ENCODE assay signal across 8 cellular contexts in genomic region chr7:2237109-2237602, GRCh38. TPM values are rescaled to one million over a fixed set of nuclear protein-coding genes. Genes with fewer than 3 reads are reported as not detected.
DNase-seq lines count a peak whose midpoint lies in the region; ATAC-seq and TF ChIP-seq lines count a peak whose summit lies in the region.

No MANE protein-coding gene starts in this region.

- H3K4me1 Mint-ChIP-seq in activated T-helper 1 cell treated with anti-CD3 and anti-CD28 coated beads, Interleukin-12 subunit alpha, Interleukin-12 subunit beta, Interleukin-2, Interleukin-4 antibody, amounts not matched to agents 30 ng/mL and 10 ng/mL and 1 ng/mL, durations not matched to agents 14 hours and 24 hours and 36 hours (ENCODE audit: low read depth) = peaks cover 28% of the 10 kb centered on the region

- H3K79me1 ChIP-seq in trophoblast cell (ENCODE audit: low read length) = peaks cover 19% of the 10 kb centered on the region

- no peak overlapping the region for H2AK5ac ChIP-seq in trophoblast cell (ENCODE audit: low read length)

- H4K12ac ChIP-seq in trophoblast cell (ENCODE audit: low read depth, low read length) = no peak overlapping the region

- H2AFZ ChIP-seq in trophoblast cell (ENCODE audit: insufficient read depth, low read length, poor library complexity) = no peak overlapping the region

- H3K4me2 ChIP-seq in trophoblast cell (ENCODE audit: low read length) = no peak overlapping the region

- peaks cover 11% of the 10 kb centered on the region for H3K79me2 ChIP-seq in trophoblast cell (ENCODE audit: control insufficient read depth, insufficient read depth, low read length, poor library complexity)

- no peaks in the 10 kb centered on the region for H3K27me3 Mint-ChIP-seq in activated T-helper 1 cell treated with anti-CD3 and anti-CD28 coated beads, Interleukin-12 subunit alpha, Interleukin-12 subunit beta, Interleukin-2, Interleukin-4 antibody, amounts not matched to agents 30 ng/mL and 10 ng/mL and 1 ng/mL, durations not matched to agents 14 hours and 24 hours and 36 hours (ENCODE audit: insufficient read depth)

- peak overlapping the region; percentile 52 for H4K91ac ChIP-seq in trophoblast cell (ENCODE audit: low read depth, low read length)

- H2BK120ac ChIP-seq in trophoblast cell (ENCODE audit: insufficient read depth, low read length, poor library complexity) = peak overlapping the region; percentile 69

- H3K4me1 ChIP-seq in trophoblast cell (ENCODE audit: control insufficient read depth in 1 of 2, insufficient read depth in 2 of 2, low read length in 2 of 2) = peaks cover 4 to 5% of the 10 kb centered on the region in 2 experiments

- no peak overlapping the region for H2BK5ac ChIP-seq in trophoblast cell (ENCODE audit: low read depth, low read length, poor library complexity)

- peak overlapping the region; percentile 44 for H3K18ac ChIP-seq in trophoblast cell (ENCODE audit: low read length)

- H3K14ac ChIP-seq in trophoblast cell (ENCODE audit: low read length) = no peak overlapping the region

- no peak overlapping the region for H3K4me3 Mint-ChIP-seq in activated T-helper 1 cell treated with anti-CD3 and anti-CD28 coated beads, Interleukin-12 subunit alpha, Interleukin-12 subunit beta, Interleukin-2, Interleukin-4 antibody, amounts not matched to agents 30 ng/mL and 10 ng/mL and 1 ng/mL, durations not matched to agents 14 hours and 24 hours and 36 hours

- H4K8ac ChIP-seq in trophoblast cell (ENCODE audit: low read depth, low read length) = peak overlapping the region; percentile 81

- H3K27ac Mint-ChIP-seq in activated T-helper 1 cell treated with anti-CD3 and anti-CD28 coated beads, Interleukin-12 subunit alpha, Interleukin-12 subunit beta, Interleukin-2, Interleukin-4 antibody, amounts not matched to agents 30 ng/mL and 10 ng/mL and 1 ng/mL, durations not matched to agents 14 hours and 24 hours and 36 hours = peak overlapping the region; percentile 72

- ATAC-seq in GM19328 (IDR thresholded peaks at IDR 0.05; ENCODE audit: unreplicated experiment) = peak; percentile 51
- ATAC-seq in HG03432 (IDR thresholded peaks at IDR 0.05; ENCODE audit: unreplicated experiment) = peak; percentile 57
- no peak for ATAC-seq in SK-N-SH treated with all-trans-retinoic acid at 6 μM for 48 hours

- H3K9me3 Mint-ChIP-seq in activated T-helper 1 cell treated with anti-CD3 and anti-CD28 coated beads, Interleukin-12 subunit alpha, Interleukin-12 subunit beta, Interleukin-2, Interleukin-4 antibody, amounts not matched to agents 30 ng/mL and 10 ng/mL and 1 ng/mL, durations not matched to agents 14 hours and 24 hours and 36 hours = no peaks in the 10 kb centered on the region

- peak overlapping the region; percentile 43 for H3K4me3 ChIP-seq in trophoblast cell (ENCODE audit: low read depth, low read length)

- H3K36me3 ChIP-seq in trophoblast cell (ENCODE audit: control insufficient read depth in 1 of 2, insufficient read depth in 2 of 2, low read length in 2 of 2) = peaks cover 36 to 39% of the 10 kb centered on the region in 2 experiments

- no peaks in the 10 kb centered on the region for H3K27me3 ChIP-seq in trophoblast cell (ENCODE audit: insufficient read depth, low read length)

- no peaks in the 10 kb centered on the region for H3K9me3 ChIP-seq in trophoblast cell (ENCODE audit: insufficient read depth, low read depth, low read length)

- H3K4ac ChIP-seq in trophoblast cell (ENCODE audit: low read depth, low read length) = no peak overlapping the region

- no CpG with 5 or more reads among the region's 12 CpGs for WGBS in trophoblast cell (ENCODE audit: extremely low coverage, insufficient coverage, insufficient read length)

- intact Hi-C loops in activated T-helper 1 cell treated with anti-CD3 and anti-CD28 coated beads, Interleukin-12 subunit alpha, Interleukin-12 subunit beta, Interleukin-2, Interleukin-4 antibody, amounts not matched to agents 30 ng/mL and 10 ng/mL and 1 ng/mL, durations not matched to agents 14 hours and 24 hours and 36 hours (cut with micrococcal nuclease) = no loop called here

- H2BK12ac ChIP-seq in trophoblast cell (ENCODE audit: low read length) = peak overlapping the region; percentile 39

- H3K36me3 Mint-ChIP-seq in activated T-helper 1 cell treated with anti-CD3 and anti-CD28 coated beads, Interleukin-12 subunit alpha, Interleukin-12 subunit beta, Interleukin-2, Interleukin-4 antibody, amounts not matched to agents 30 ng/mL and 10 ng/mL and 1 ng/mL, durations not matched to agents 14 hours and 24 hours and 36 hours (ENCODE audit: low read depth) = peaks cover 24% of the 10 kb centered on the region

- no peak overlapping the region for H3K9ac ChIP-seq in trophoblast cell (ENCODE audit: low read length)

- H3K27ac ChIP-seq in trophoblast cell (ENCODE audit: low read depth, low read length) = peak overlapping the region; percentile 3

- no peak overlapping the region for H3K23ac ChIP-seq in trophoblast cell (ENCODE audit: low read length)

- peak; percentile 95 for DNase-seq in CD1c-positive myeloid dendritic cell (ENCODE audit: extremely low spot score)
- no peak for DNase-seq in activated T-helper 1 cell treated with anti-CD3 and anti-CD28 coated beads, Interleukin-12 subunit alpha, Interleukin-12 subunit beta, Interleukin-2, Interleukin-4 antibody, amounts not matched to agents 30 ng/mL and 10 ng/mL and 1 ng/mL, durations not matched to agents 14 hours and 24 hours and 36 hours (ENCODE audit: low spot score)
- DNase-seq in trophoblast cell = peak; percentile 28 to 47
- no peak for DNase-seq in GF-D8 (lab: John Stamatoyannopoulos, UW)
- no peak for DNase-seq in activated CD4-positive, alpha-beta T cell treated with anti-CD3 and anti-CD28 coated beads, Interleukin-2, amount 50 U/mL, for 1 hour

TF ChIP-seq in SK-N-SH treated with all-trans-retinoic acid at 6 μM for 48 hours, 23 proteins besides CTCF, POLR2A, EP300 and RAD21 (continues in another document):
- TF ChIP-seq GLIS3 (CRISPR knock-in tag; IDR thresholded peaks at IDR 0.05) = no peak
- no peak for TF ChIP-seq BACH2 (CRISPR knock-in tag; IDR thresholded peaks at IDR 0.05; ENCODE audit: borderline replicate concordance)
- no peak for TF ChIP-seq ZNF70 (CRISPR knock-in tag; IDR thresholded peaks at IDR 0.05)
- no peak for TF ChIP-seq ISL1 (CRISPR knock-in tag; IDR thresholded peaks at IDR 0.05)
- TF ChIP-seq ZFP30 (CRISPR knock-in tag; IDR thresholded peaks at IDR 0.05) = no peak
- TF ChIP-seq ZC3H10 (CRISPR knock-in tag; IDR thresholded peaks at IDR 0.05) = no peak
- no peak for TF ChIP-seq TSHZ2 (CRISPR knock-in tag; IDR thresholded peaks at IDR 0.05)
- no peak for TF ChIP-seq ZNF8 (CRISPR knock-in tag; IDR thresholded peaks at IDR 0.05)
- no peak for TF ChIP-seq CSRNP3 (CRISPR knock-in tag; IDR thresholded peaks at IDR 0.05)
- no peak for TF ChIP-seq ESRRG (CRISPR knock-in tag; IDR thresholded peaks at IDR 0.05)
- TF ChIP-seq ARNTL (CRISPR knock-in tag; IDR thresholded peaks at IDR 0.05; ENCODE audit: borderline replicate concordance, low read depth) = no peak
- no peak for TF ChIP-seq RARB (CRISPR knock-in tag; IDR thresholded peaks at IDR 0.05)

RNA-seq across cellular contexts. Expression of gene MAD1L1, which starts 4.4 kb away (rescaled TPM):
- 56.2 and 56.4 TPM in 2 replicates for total RNA-seq in activated T-helper 1 cell treated with anti-CD3 and anti-CD28 coated beads, Interleukin-12 subunit alpha, Interleukin-12 subunit beta, Interleukin-2, Interleukin-4 antibody, amounts not matched to agents 30 ng/mL and 10 ng/mL and 1 ng/mL, durations not matched to agents 14 hours and 24 hours and 36 hours
- polyA plus RNA-seq in trophoblast cell (2013) = 23.7 and 24.6 TPM in 2 replicates

RNA-seq across cellular contexts. Expression of gene MRM2, which starts 4.8 kb away (rescaled TPM):
- 47.8 and 48.6 TPM in 2 replicates for total RNA-seq in activated T-helper 1 cell treated with anti-CD3 and anti-CD28 coated beads, Interleukin-12 subunit alpha, Interleukin-12 subunit beta, Interleukin-2, Interleukin-4 antibody, amounts not matched to agents 30 ng/mL and 10 ng/mL and 1 ng/mL, durations not matched to agents 14 hours and 24 hours and 36 hours
- 21.4 and 22.1 TPM in 2 replicates for polyA plus RNA-seq in trophoblast cell (2013)

RNA-seq across cellular contexts. Expression of gene NUDT1, which starts 4.9 kb away (rescaled TPM):
- total RNA-seq in activated T-helper 1 cell treated with anti-CD3 and anti-CD28 coated beads, Interleukin-12 subunit alpha, Interleukin-12 subunit beta, Interleukin-2, Interleukin-4 antibody, amounts not matched to agents 30 ng/mL and 10 ng/mL and 1 ng/mL, durations not matched to agents 14 hours and 24 hours and 36 hours = 74.9 TPM in 2 replicates
- 23.2 and 26.4 TPM in 2 replicates for polyA plus RNA-seq in trophoblast cell (2013)

Comparison
In these comparisons a context has a peak if more than half of its experiments do, and no peak if none do; other contexts are left out.
1. DNase-seq: peak in CD1c-positive myeloid dendritic cell (single experiment) and trophoblast cell (2 of 2); none in activated T-helper 1 cell treated with anti-CD3 and anti-CD28 coated beads, Interleukin-12 subunit alpha, Interleukin-12 subunit beta, Interleukin-2, Interleukin-4 antibody, amounts not matched to agents 30 ng/mL and 10 ng/mL and 1 ng/mL, durations not matched to agents 14 hours and 24 hours and 36 hours (single experiment), GF-D8 (single experiment) and activated CD4-positive, alpha-beta T cell treated with anti-CD3 and anti-CD28 coated beads, Interleukin-2, amount 50 U/mL, for 1 hour (single experiment).